In the genomic region with DNA sequence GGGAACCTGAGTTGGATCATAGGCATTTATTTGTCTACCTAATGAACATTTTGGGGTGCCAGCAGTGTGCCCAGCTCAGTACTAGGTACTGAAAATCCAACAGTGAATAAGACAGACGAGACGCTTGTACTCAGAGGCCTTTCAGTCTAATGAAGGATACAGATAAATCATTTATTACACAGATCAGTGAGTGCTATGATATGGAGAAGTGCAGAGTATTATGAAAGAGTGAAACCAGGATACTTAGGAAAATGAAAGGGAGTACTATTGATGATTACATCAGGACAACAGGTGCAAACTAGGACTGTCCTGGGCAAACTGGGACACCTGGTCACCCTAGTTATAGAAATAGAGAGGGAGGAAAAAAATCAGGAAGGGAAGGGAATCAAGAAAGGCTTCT, we compare ENCODE assay signal across 8 cellular contexts.
"Had no signal": no experiment of that assay in that cellular context is flagged by ENCODE, and none has a peak within 500 bp of the region (broad histone marks: within the 10 kb centered on the region; RNA-seq: fewer than 3 reads in every experiment).

No MANE protein-coding gene starts in this region.

- H3K27ac ChIP-seq: GM23248 had no signal

- DNase-seq: GM23248, GOT3, H7, H9, HCEC 1CT, HFFc6 had no signal

- H3K4me3 ChIP-seq: GM23248, HAP-1 had no signal

- H2AFZ ChIP-seq: GM23248 had no signal

- H3K4me3 Mint-ChIP-seq: H9, HFFc6 had no signal

- H3K9me3 ChIP-seq: HAP-1 had no signal

- H3K27ac Mint-ChIP-seq: H9, HFFc6 had no signal

- ATAC-seq: HCT116 had no signal

- H3K4me1 ChIP-seq: HAP-1 had no signal

- H3K36me3 ChIP-seq: HAP-1 had no signal

- H3K4me1 Mint-ChIP-seq: H9 had no signal

- H3K9me3 Mint-ChIP-seq: H9 had no signal
